ENCODE assay signal across 30 cellular contexts in the genomic region with DNA sequence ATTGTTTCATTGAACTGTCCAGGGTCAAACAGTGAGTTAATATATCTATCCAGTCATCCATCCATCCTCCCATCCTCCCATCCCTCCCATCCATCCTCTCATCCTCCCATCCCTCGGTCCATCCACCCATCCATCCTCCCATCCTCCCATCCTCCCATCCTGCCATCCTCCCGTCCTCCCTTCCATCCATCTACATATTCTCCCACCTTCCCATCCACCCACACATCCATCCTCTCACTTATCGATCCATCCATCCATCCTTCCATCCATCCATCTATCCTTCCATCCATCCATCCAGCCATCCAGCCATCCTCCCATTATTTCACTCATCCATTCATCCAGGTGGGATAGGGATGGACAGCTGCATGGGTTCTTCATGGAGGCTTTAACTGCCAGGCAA. TPM values are rescaled to one million over a fixed set of nuclear protein-coding genes. Genes with fewer than 3 reads are reported as not detected.
"Had no signal": no experiment of that assay in that cellular context is flagged by ENCODE, and none has a peak within 500 bp of the region (broad histone marks: within the 10 kb centered on the region; RNA-seq: fewer than 3 reads in every experiment).

No MANE protein-coding gene starts in this region.

- H3K9me3 ChIP-seq: suprapubic skin, testis, thyroid gland, upper lobe of right lung, uterus, vagina had no signal

- H3K4me1 Mint-ChIP-seq: stimulated activated memory B cell treated with anti-CD40 and anti-IgM and Interleukin-4, amounts not matched to agents 10 μg/mL and 1 μg/mL and 100 μg/mL, for 72 hours; stimulated activated naive B cell treated with anti-CD40 and anti-IgM and Interleukin-4, amounts not matched to agents 10 μg/mL and 1 μg/mL and 100 μg/mL, for 72 hours; stimulated activated naive CD8-positive, alpha-beta T cell treated with anti-CD3 and anti-CD28 coated beads, Interleukin-15, amount 100 ng/mL, for 72 hours had no signal

- DNase-seq: stimulated activated CD4-positive, alpha-beta T cell treated with anti-CD3 and anti-CD28 coated beads, Interleukin-2, amount 100 ng/mL, for 48 hours; stimulated activated CD4-positive, alpha-beta T cell treated with anti-CD3 and anti-CD28 coated beads, Interleukin-4, amount 100 ng/mL, for 1 hour; stimulated activated CD4-positive, alpha-beta T cell treated with anti-CD3 and anti-CD28 coated beads, Interleukin-4, amount 100 ng/mL, for 24 hours; stimulated activated CD4-positive, alpha-beta T cell treated with anti-CD3 and anti-CD28 coated beads, Interleukin-4, amount 100 ng/mL, for 4 hours; stimulated activated CD8-positive, alpha-beta memory T cell treated with anti-CD3 and anti-CD28 coated beads, Interleukin-4, amount 100 ng/mL, for 48 hours; stimulated activated naive B cell treated with anti-CD40 and anti-IgM and Interleukin-4, amounts not matched to agents 10 μg/mL and 1 μg/mL and 100 μg/mL, for 72 hours; stimulated activated naive CD4-positive, alpha-beta T cell; stimulated activated naive CD4-positive, alpha-beta T cell treated with Interleukin-2 at 50 U/mL for 16 hours; stimulated activated naive CD8-positive, alpha-beta T cell treated with anti-CD3 and anti-CD28 coated beads, Interleukin-15, amount 100 ng/mL, for 72 hours; stimulated activated naive CD8-positive, alpha-beta T cell treated with anti-CD3 and anti-CD28 coated beads, Interleukin-15, Interleukin-2, amounts not matched to agents 100 U/mL and 50 U/mL, for 24 hours; stomach; substantia nigra; testis; thyroid gland; tibial artery; transverse colon; trophoblast cell; upper lobe of left lung; upper lobe of right lung; uterus had no signal

- H3K36me3 Mint-ChIP-seq: stimulated activated effector memory CD8-positive, alpha-beta T cell treated with anti-CD3 and anti-CD28 coated beads, Interleukin-12 subunit alpha, Interleukin-12 subunit beta, amount 100 ng/mL, for 72 hours; stimulated activated memory B cell treated with anti-CD40 and anti-IgM and Interleukin-4, amounts not matched to agents 10 μg/mL and 1 μg/mL and 100 μg/mL, for 72 hours; stimulated activated naive B cell treated with anti-CD40 and anti-IgM and Interleukin-4, amounts not matched to agents 10 μg/mL and 1 μg/mL and 100 μg/mL, for 72 hours; type B pancreatic cell had no signal

- H3K27me3 ChIP-seq: testis, thyroid gland, tibial nerve, transverse colon, upper lobe of left lung, upper lobe of right lung, uterus, vagina had no signal

- H3K36me3 ChIP-seq: stomach, suprapubic skin, thoracic aorta, thyroid gland, tibial artery, tibial nerve, transverse colon, upper lobe of left lung, upper lobe of right lung, uterus, vagina had no signal

- H3K27ac Mint-ChIP-seq: stimulated activated effector memory CD8-positive, alpha-beta T cell treated with anti-CD3 and anti-CD28 coated beads, Interleukin-12 subunit alpha, Interleukin-12 subunit beta, amount 100 ng/mL, for 72 hours; stimulated activated memory B cell treated with anti-CD40 and anti-IgM and Interleukin-4, amounts not matched to agents 10 μg/mL and 1 μg/mL and 100 μg/mL, for 72 hours; stimulated activated naive B cell treated with anti-CD40 and anti-IgM and Interleukin-4, amounts not matched to agents 10 μg/mL and 1 μg/mL and 100 μg/mL, for 72 hours; stimulated activated naive CD8-positive, alpha-beta T cell treated with anti-CD3 and anti-CD28 coated beads, Interleukin-15, Interleukin-2, amounts not matched to agents 100 ng/mL and 50 ng/mL, for 24 hours; type B pancreatic cell had no signal

- H3K4me3 ChIP-seq: stomach, suprapubic skin, testis, thoracic aorta, thyroid gland, tibial artery, tibial nerve, transverse colon, upper lobe of left lung, upper lobe of right lung, uterus, vagina had no signal

- H3K27ac ChIP-seq: stomach, suprapubic skin, testis, thoracic aorta, thyroid gland, tibial artery, tibial nerve, transverse colon, upper lobe of left lung, upper lobe of right lung, uterus, vagina had no signal

- H3K4me1 ChIP-seq: stomach, suprapubic skin, testis, tibial artery, transverse colon, upper lobe of left lung, upper lobe of right lung, uterus, vagina had no signal

- H3K4me3 Mint-ChIP-seq: stimulated activated effector memory CD8-positive, alpha-beta T cell treated with anti-CD3 and anti-CD28 coated beads, Interleukin-12 subunit alpha, Interleukin-12 subunit beta, amount 100 ng/mL, for 72 hours; stimulated activated memory B cell treated with anti-CD40 and anti-IgM and Interleukin-4, amounts not matched to agents 10 μg/mL and 1 μg/mL and 100 μg/mL, for 72 hours; stimulated activated naive B cell treated with anti-CD40 and anti-IgM and Interleukin-4, amounts not matched to agents 10 μg/mL and 1 μg/mL and 100 μg/mL, for 72 hours; stimulated activated naive CD8-positive, alpha-beta T cell treated with anti-CD3 and anti-CD28 coated beads, Interleukin-15, amount 100 ng/mL, for 72 hours; stimulated activated naive CD8-positive, alpha-beta T cell treated with anti-CD3 and anti-CD28 coated beads, Interleukin-15, Interleukin-2, amounts not matched to agents 100 ng/mL and 50 ng/mL, for 24 hours; type B pancreatic cell had no signal

- H3K9me3 Mint-ChIP-seq: stimulated activated effector memory CD8-positive, alpha-beta T cell treated with anti-CD3 and anti-CD28 coated beads, Interleukin-12 subunit alpha, Interleukin-12 subunit beta, amount 100 ng/mL, for 72 hours; stimulated activated naive B cell treated with anti-CD40 and anti-IgM and Interleukin-4, amounts not matched to agents 10 μg/mL and 1 μg/mL and 100 μg/mL, for 72 hours; stimulated activated naive CD8-positive, alpha-beta T cell treated with anti-CD3 and anti-CD28 coated beads, Interleukin-15, Interleukin-2, amounts not matched to agents 100 ng/mL and 50 ng/mL, for 24 hours; type B pancreatic cell had no signal

RNA-seq across cellular contexts. Expression of gene PSAPL1, which starts 35.4 kb away (rescaled TPM):
- total RNA-seq: subcutaneous adipose tissue, thyroid gland, transverse colon, ureter, uterus, vagina had no signal
